24 cellular contexts compared by ENCODE assay signal in the genomic region with DNA sequence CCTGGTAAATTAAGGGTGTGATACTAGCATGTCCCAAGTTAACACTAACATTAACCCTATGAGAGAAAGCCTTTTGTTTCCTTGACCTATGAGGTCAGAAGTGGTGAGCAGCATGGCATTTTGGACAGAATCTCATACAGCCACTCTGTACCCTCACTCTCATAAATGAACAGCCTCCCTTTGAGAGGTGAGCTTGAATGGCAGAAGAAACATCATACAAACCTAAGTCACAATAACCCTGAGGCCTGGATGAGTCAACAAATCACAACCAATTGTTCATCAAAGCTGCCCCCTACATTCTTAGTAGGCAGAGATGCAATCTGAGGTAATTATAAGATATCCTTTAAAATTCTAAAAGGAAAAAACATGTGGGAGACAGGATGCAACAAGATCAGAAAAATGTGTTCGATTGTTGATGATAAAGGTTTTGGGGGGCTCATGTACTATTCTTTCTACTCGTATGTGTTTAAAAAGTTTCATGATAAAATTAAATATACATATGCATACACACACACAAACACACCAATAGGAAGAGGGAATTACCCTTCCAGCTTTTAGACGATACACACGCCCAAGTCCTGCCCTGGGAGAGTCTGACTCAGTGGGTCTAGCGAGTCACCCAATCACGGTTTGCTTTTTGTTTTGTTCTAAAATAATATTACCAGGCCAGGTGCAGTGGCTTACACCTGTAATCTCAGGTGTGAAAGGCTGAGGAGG.
A peak's percentile ranks its signal among the peaks of the same experiment; 100 is the strongest.
DNase-seq lines count a peak whose midpoint lies in the region; ATAC-seq and TF ChIP-seq lines count a peak whose summit lies in the region.
"Had no signal": no experiment of that assay in that cellular context is flagged by ENCODE, and none has a peak within 500 bp of the region (broad histone marks: within the 10 kb centered on the region; RNA-seq: fewer than 3 reads in every experiment).

No MANE protein-coding gene starts in this region.

- H3K4me1 ChIP-seq in IMR-90 (ENCODE audit: control insufficient read depth, insufficient read depth, low read length) = peaks cover 13% of the 10 kb centered on the region
- H3K4me1 ChIP-seq: thyroid gland had no signal

- no peak for DNase-seq in activated naive CD8-positive, alpha-beta T cell treated with anti-CD3 and anti-CD28 coated beads for 36 hours
- DNase-seq in IMR-90 = no peak
- DNase-seq in activated naive CD8-positive, alpha-beta T cell treated with anti-CD3 and anti-CD28 coated beads, Interleukin-2, amount 50 U/mL, for 24 hours = peak; percentile 29
- DNase-seq in renal cortical epithelial cell (ENCODE audit: low read depth) = peak; percentile 37
- DNase-seq in mesenteric fat pad (ENCODE audit: low spot score) = no peak
- DNase-seq: activated CD4-positive, alpha-beta T cell treated with anti-CD3 and anti-CD28 coated beads, Interleukin-2, amount 50 U/mL, for 1 hour; CD4-positive, alpha-beta T cell; DMS 273 treated with DMSO at 0.1 percent for 48 hours; glutamatergic neuron; left colon; natural killer cell; NCI-H1417 treated with DMSO at 0.1 percent for 48 hours; NCI-H2107; NCI-H510A; pancreas; stimulated activated naive CD4-positive, alpha-beta T cell; T-helper 17 cell; thyroid gland had no signal

- no peak overlapping the region for H3K56ac ChIP-seq in IMR-90 (ENCODE audit: extremely low read depth, insufficient read depth, low read length)

- H3K27me3 Mint-ChIP-seq in activated naive CD8-positive, alpha-beta T cell = no peaks in the 10 kb centered on the region
- no peaks in the 10 kb centered on the region for H3K27me3 Mint-ChIP-seq in activated naive CD8-positive, alpha-beta T cell treated with anti-CD3 and anti-CD28 coated beads for 36 hours
- H3K27me3 Mint-ChIP-seq in activated naive CD8-positive, alpha-beta T cell treated with anti-CD3 and anti-CD28 coated beads, Interleukin-2, amount 50 U/mL, for 24 hours = no peaks in the 10 kb centered on the region
- H3K27me3 Mint-ChIP-seq: CD4-positive, alpha-beta T cell; T-helper 17 cell had no signal

- intact Hi-C loops in IMR-90 (cut with micrococcal nuclease) = loop anchor here (10.0 kb wide), 1 partner anchor 302 kb away; no protein-coding TSS in a partner anchor

- H3K4me1 Mint-ChIP-seq in activated naive CD8-positive, alpha-beta T cell (ENCODE audit: low read depth) = peaks cover 3% of the 10 kb centered on the region
- peaks cover 2% of the 10 kb centered on the region for H3K4me1 Mint-ChIP-seq in activated naive CD8-positive, alpha-beta T cell treated with anti-CD3 and anti-CD28 coated beads for 36 hours
- peaks cover 16% of the 10 kb centered on the region for H3K4me1 Mint-ChIP-seq in activated naive CD8-positive, alpha-beta T cell treated with anti-CD3 and anti-CD28 coated beads, Interleukin-2, amount 50 U/mL, for 24 hours
- H3K4me1 Mint-ChIP-seq: mesothelial cell of epicardium, natural killer cell, T-helper 17 cell had no signal

- ATAC-seq in IMR-90 (ENCODE audit: low read depth) (no peak), GM19324 (IDR thresholded peaks at IDR 0.05; ENCODE audit: low FRiP score, unreplicated experiment) (no peak)
- ATAC-seq in activated naive CD8-positive, alpha-beta T cell treated with anti-CD3 and anti-CD28 coated beads, Interleukin-2, amount 50 U/mL, for 24 hours = peak; percentile 80
- ATAC-seq: left colon, natural killer cell, Panc1, pancreas, T-helper 17 cell had no signal

- H3K9me1 ChIP-seq in IMR-90 (ENCODE audit: insufficient read depth, low read length) = 0 out of 2 replicates have a peak, but pooled peaks cover 6% of the 10 kb centered on the region

- POLR2A ChIA-PET in IMR-90 (lab: Charles Lee; ENCODE audit: unreplicated experiment) = no interaction called here

- peak overlapping the region; percentile 48 for H3K4ac ChIP-seq in IMR-90 (ENCODE audit: low read depth, low read length)

- H3K4me3 ChIP-seq in IMR-90 (ENCODE audit: insufficient read depth, low read depth, low read length) = no peak overlapping the region
- H3K4me3 ChIP-seq: coronary artery, pancreas, SJSA1, thyroid gland had no signal

- peak overlapping the region; percentile 74 for H2BK20ac ChIP-seq in IMR-90 (ENCODE audit: low read depth, low read length)

- peak overlapping the region; percentile 20 for H3K14ac ChIP-seq in IMR-90 (replicated peaks; ENCODE audit: low read depth, low read length)

- CTCF ChIA-PET in IMR-90 (lab: Yijun Ruan, JAX) = no interaction called here

- TF ChIP-seq CTCF in IMR-90 (conservative IDR thresholded peaks at IDR 0.05; ENCODE audit: low read depth, low read length) = no peak

- 0 out of 2 replicates have a peak overlapping the region, but pooled peaks have one; percentile 38 for H3K23ac ChIP-seq in IMR-90 (ENCODE audit: low read depth, low read length)

- peak overlapping the region; percentile 82; the same call in 2 of the 3 replicates for H2BK15ac ChIP-seq in IMR-90 (ENCODE audit: low read depth, low read length)

- H3K18ac ChIP-seq in IMR-90 (ENCODE audit: low read depth, low read length) = peak overlapping the region; percentile 55; the same call in 1 of the 2 replicates

- no peaks in the 10 kb centered on the region for H4K20me1 ChIP-seq in IMR-90 (ENCODE audit: insufficient read depth, low read length)

- no peak overlapping the region for H3K27ac ChIP-seq in IMR-90 (ENCODE audit: insufficient read depth, low read length)
- H3K27ac ChIP-seq: coronary artery, pancreas, SJSA1, thyroid gland had no signal

- H3K4me3 Mint-ChIP-seq in activated naive CD8-positive, alpha-beta T cell = no peak overlapping the region
- H3K4me3 Mint-ChIP-seq in activated naive CD8-positive, alpha-beta T cell treated with anti-CD3 and anti-CD28 coated beads for 36 hours = no peak overlapping the region
- H3K4me3 Mint-ChIP-seq in activated naive CD8-positive, alpha-beta T cell treated with anti-CD3 and anti-CD28 coated beads, Interleukin-2, amount 50 U/mL, for 24 hours = no peak overlapping the region
- H3K4me3 Mint-ChIP-seq: CD4-positive, alpha-beta T cell; mesothelial cell of epicardium; natural killer cell; T-helper 17 cell had no signal

- H2AK5ac ChIP-seq in IMR-90 (ENCODE audit: low read depth, low read length) = peak overlapping the region; percentile 80

- H2AK9ac ChIP-seq in IMR-90 (replicated peaks; ENCODE audit: low read depth, low read length, poor library complexity) = no peak overlapping the region

- peak overlapping the region in 1 of 2 experiments; percentile 56; a peak in 2 of 4 replicates for H4K8ac ChIP-seq in IMR-90 (ENCODE audit: low read depth in 2 of 2, low read length in 2 of 2)

- H3K9me3 Mint-ChIP-seq in activated naive CD8-positive, alpha-beta T cell (ENCODE audit: low read depth) = no peaks in the 10 kb centered on the region
- H3K9me3 Mint-ChIP-seq in activated naive CD8-positive, alpha-beta T cell treated with anti-CD3 and anti-CD28 coated beads for 36 hours = peaks cover 2% of the 10 kb centered on the region
- no peaks in the 10 kb centered on the region for H3K9me3 Mint-ChIP-seq in activated naive CD8-positive, alpha-beta T cell treated with anti-CD3 and anti-CD28 coated beads, Interleukin-2, amount 50 U/mL, for 24 hours
- H3K9me3 Mint-ChIP-seq: CD4-positive, alpha-beta T cell; natural killer cell had no signal

- no TSS peak for BruUV-seq in IMR-90 (replicated peaks; lab: Mats Ljungman, UMichigan)

- H3K27ac Mint-ChIP-seq in activated naive CD8-positive, alpha-beta T cell = peak overlapping the region; percentile 22
- H3K27ac Mint-ChIP-seq in activated naive CD8-positive, alpha-beta T cell treated with anti-CD3 and anti-CD28 coated beads for 36 hours = no peak overlapping the region
- H3K27ac Mint-ChIP-seq in activated naive CD8-positive, alpha-beta T cell treated with anti-CD3 and anti-CD28 coated beads, Interleukin-2, amount 50 U/mL, for 24 hours = peak overlapping the region; percentile 32
- H3K27ac Mint-ChIP-seq: CD4-positive, alpha-beta T cell; mesothelial cell of epicardium; natural killer cell; T-helper 17 cell had no signal

- H3K9me3 ChIP-seq in IMR-90 (ENCODE audit: control insufficient read depth, insufficient read depth, low read length) = no peaks in the 10 kb centered on the region
- H3K9me3 ChIP-seq: pancreas, thyroid gland had no signal

- peaks cover 3 to 22% of the 10 kb centered on the region in 2 experiments; a peak in 1 of 4 replicates for H3K79me1 ChIP-seq in IMR-90 (ENCODE audit: low read depth in 1 of 2, low read length in 2 of 2)

- no CpG with 5 or more reads among the region's 6 CpGs for WGBS in IMR-90 (ENCODE audit: extremely low coverage in 2 of 2, insufficient read length in 1 of 2), 2 experiments

- no peak overlapping the region for H3K4me2 ChIP-seq in IMR-90 (ENCODE audit: low read depth, low read length)

- no peaks in the 10 kb centered on the region for H3K36me3 ChIP-seq in IMR-90 (ENCODE audit: control insufficient read depth, insufficient read depth, low read length)

- in situ Hi-C loops in IMR-90 (cut with MboI; ENCODE audit: low sequenced_read_pairs) = loop anchor here (5.0 kb wide), 1 partner anchor 435 kb away; no protein-coding TSS in a partner anchor

- H4K91ac ChIP-seq in IMR-90 (ENCODE audit: insufficient read depth, low read depth, low read length) = peak overlapping the region; percentile 39; the same call in 1 of the 2 replicates

- no peak overlapping the region for H4K5ac ChIP-seq in IMR-90 (ENCODE audit: low read depth, low read length)

- H3K36me3 Mint-ChIP-seq in activated naive CD8-positive, alpha-beta T cell = peaks cover 4% of the 10 kb centered on the region
- no peaks in the 10 kb centered on the region for H3K36me3 Mint-ChIP-seq in activated naive CD8-positive, alpha-beta T cell treated with anti-CD3 and anti-CD28 coated beads for 36 hours
- H3K36me3 Mint-ChIP-seq in activated naive CD8-positive, alpha-beta T cell treated with anti-CD3 and anti-CD28 coated beads, Interleukin-2, amount 50 U/mL, for 24 hours (ENCODE audit: low read depth) = peaks cover 3% of the 10 kb centered on the region
- H3K36me3 Mint-ChIP-seq: natural killer cell had no signal

- no peak for TF ChIP-seq POLR2A in IMR-90 (IDR thresholded peaks at IDR 0.05; ENCODE audit: low read depth, low read length)

- H3K27me3 ChIP-seq in IMR-90 (ENCODE audit: control insufficient read depth, insufficient read depth, low read length) = no peaks in the 10 kb centered on the region
- H3K27me3 ChIP-seq: pancreas, SJSA1, thyroid gland had no signal

- no peak overlapping the region for H2AFZ ChIP-seq in IMR-90 (replicated peaks; ENCODE audit: low read length, poor library complexity)

- H3K9ac ChIP-seq in IMR-90 (ENCODE audit: low read depth, low read length) = no peak overlapping the region

- dilution Hi-C loops in IMR-90 (cut with HindIII; ENCODE audit: low sequenced_read_pairs, unreplicated experiment) = no loop called here

- no peak for TF ChIP-seq RAD21 in IMR-90 (IDR thresholded peaks at IDR 0.05; ENCODE audit: low read length)

- peak overlapping the region; percentile 32 for H2BK5ac ChIP-seq in IMR-90 (ENCODE audit: low read depth, low read length, poor library complexity, severe bottlenecking)

- peak overlapping the region; percentile 54 for H2BK120ac ChIP-seq in IMR-90 (ENCODE audit: low read depth, low read length)

TF ChIP-seq in IMR-90, 13 proteins besides CTCF, POLR2A, EP300 and RAD21:
- no peak for TF ChIP-seq RCOR1 (IDR thresholded peaks at IDR 0.05; ENCODE audit: insufficient replicate concordance, low read length)
- TF ChIP-seq CHD1 (IDR thresholded peaks at IDR 0.05; ENCODE audit: low read depth, low read length) = no peak
- TF ChIP-seq NFE2L2 (IDR thresholded peaks at IDR 0.05; ENCODE audit: low read depth, low read length) = no peak
- no peak for TF ChIP-seq RFX5 (IDR thresholded peaks at IDR 0.05; ENCODE audit: low read depth, low read length)

Comparison
In these comparisons a context has a peak if more than half of its experiments do, and no peak if none do; other contexts are left out.
1. DNase-seq: peak in activated naive CD8-positive, alpha-beta T cell treated with anti-CD3 and anti-CD28 coated beads, Interleukin-2, amount 50 U/mL, for 24 hours (single experiment) and renal cortical epithelial cell (single experiment); none in activated naive CD8-positive, alpha-beta T cell treated with anti-CD3 and anti-CD28 coated beads for 36 hours (single experiment), IMR-90 (single experiment) and mesenteric fat pad (single experiment).